Comparison of ENCODE assay signal across 1 cellular context in genomic region chr17:39153541-39154111, GRCh38.
TF ChIP-seq lines count a peak whose summit lies in the region.

No MANE protein-coding gene starts in this region.

TF ChIP-seq in K562, 482 proteins besides CTCF, POLR2A, EP300 and RAD21 (continued from another document and continues in another):
- TF ChIP-seq ZNF609 (CRISPR knock-in tag; IDR thresholded peaks at IDR 0.05; ENCODE audit: borderline replicate concordance) (no peak), TCF7L2 (IDR thresholded peaks at IDR 0.05; ENCODE audit: low read depth, low read length) (no peak), MTA1 (IDR thresholded peaks at IDR 0.05; ENCODE audit: borderline replicate concordance) (no peak; the same call in 1 of the 2 replicates), YBX1 (IDR thresholded peaks at IDR 0.05) (no peak), MNT (conservative IDR thresholded peaks at IDR 0.05) (no peak), NFATC3 (IDR thresholded peaks at IDR 0.05) (0 out of 2 replicates have a peak, but pooled peaks have one; percentile 43), ZNF644 (tag; IDR thresholded peaks at IDR 0.05; ENCODE audit: low read depth) (no peak; the same call in 1 of the 2 replicates), ZZZ3 (IDR thresholded peaks at IDR 0.05) (no peak), CTBP1 (IDR thresholded peaks at IDR 0.05; ENCODE audit: borderline replicate concordance) (no peak; the same call in 1 of the 2 replicates), HSF4 (CRISPR knock-in tag; IDR thresholded peaks at IDR 0.05; ENCODE audit: borderline replicate concordance) (no peak), ZNF184 (CRISPR knock-in tag; IDR thresholded peaks at IDR 0.05) (no peak), MTF1 (CRISPR knock-in tag; IDR thresholded peaks at IDR 0.05; ENCODE audit: borderline replicate concordance) (no peak), KLF6 (CRISPR knock-in tag; IDR thresholded peaks at IDR 0.05; ENCODE audit: borderline replicate concordance) (no peak), FOXA3 (CRISPR knock-in tag; conservative IDR thresholded peaks at IDR 0.05 in 1 of 2, IDR thresholded peaks at IDR 0.05 in 1 of 2) (no peak), ZBTB49 (CRISPR knock-in tag; IDR thresholded peaks at IDR 0.05; ENCODE audit: borderline replicate concordance) (no peak), ZNF347 (CRISPR knock-in tag; IDR thresholded peaks at IDR 0.05; ENCODE audit: low read depth) (no peak), ZNF507 (tag; conservative IDR thresholded peaks at IDR 0.05) (no peak), AFF1 (IDR thresholded peaks at IDR 0.05; ENCODE audit: low read depth in 1 of 2, partially characterized antibody in 2 of 2) (peak in 1 of 2 experiments; percentile 74), ZBTB2 (IDR thresholded peaks at IDR 0.05) (no peak), POLR2H (tag; IDR thresholded peaks at IDR 0.05; ENCODE audit: low read depth) (peak; percentile 99; the same call in 1 of the 2 replicates), VEZF1 (CRISPR knock-in tag; IDR thresholded peaks at IDR 0.05) (no peak), ZNF551 (CRISPR knock-in tag; IDR thresholded peaks at IDR 0.05) (no peak), CC2D1A (IDR thresholded peaks at IDR 0.05) (no peak), MITF (IDR thresholded peaks at IDR 0.05) (no peak), TOE1 (IDR thresholded peaks at IDR 0.05; ENCODE audit: borderline replicate concordance) (no peak), TOE1 (CRISPR knock-in tag; IDR thresholded peaks at IDR 0.05; ENCODE audit: borderline replicate concordance, low read depth) (no peak), MAZ (CRISPR knock-in tag; conservative IDR thresholded peaks at IDR 0.05 in 1 of 2, IDR thresholded peaks at IDR 0.05 in 1 of 2) (peak in 1 of 2 experiments; percentile 8; a peak in 1 of 4 replicates), PRMT5 (CRISPR knock-in tag; IDR thresholded peaks at IDR 0.05) (no peak), PYGO2 (tag; IDR thresholded peaks at IDR 0.05) (no peak), UBTF (IDR thresholded peaks at IDR 0.05; ENCODE audit: borderline replicate concordance in 1 of 2, low read depth in 2 of 2, low read length in 2 of 2) (0 out of 4 replicates have a peak, but pooled peaks of 1 of the 2 experiments have one; percentile 50), HINFP (tag; conservative IDR thresholded peaks at IDR 0.05; ENCODE audit: low read depth) (no peak), FOXM1 (IDR thresholded peaks at IDR 0.05; ENCODE audit: low read depth) (no peak), FOXM1 (CRISPR knock-in tag; IDR thresholded peaks at IDR 0.05; ENCODE audit: low read depth) (no peak), SMARCC2 (IDR thresholded peaks at IDR 0.05; ENCODE audit: low read depth) (no peak), BRCA1 (IDR thresholded peaks at IDR 0.05) (no peak), BRCA1 (CRISPR knock-in tag; IDR thresholded peaks at IDR 0.05) (no peak), RBM39 (optimal IDR thresholded peaks at IDR 0.05; ENCODE audit: low read depth, low read length) (peak; percentile 32), NR4A1 (CRISPR knock-in tag; IDR thresholded peaks at IDR 0.05) (no peak), NR4A1 (tag; IDR thresholded peaks at IDR 0.05) (no peak), ETS2 (tag; IDR thresholded peaks at IDR 0.05; ENCODE audit: borderline replicate concordance, poor library complexity, severe bottlenecking) (no peak)
